ENCODE assay signal across 18 cellular contexts in the genomic region with DNA sequence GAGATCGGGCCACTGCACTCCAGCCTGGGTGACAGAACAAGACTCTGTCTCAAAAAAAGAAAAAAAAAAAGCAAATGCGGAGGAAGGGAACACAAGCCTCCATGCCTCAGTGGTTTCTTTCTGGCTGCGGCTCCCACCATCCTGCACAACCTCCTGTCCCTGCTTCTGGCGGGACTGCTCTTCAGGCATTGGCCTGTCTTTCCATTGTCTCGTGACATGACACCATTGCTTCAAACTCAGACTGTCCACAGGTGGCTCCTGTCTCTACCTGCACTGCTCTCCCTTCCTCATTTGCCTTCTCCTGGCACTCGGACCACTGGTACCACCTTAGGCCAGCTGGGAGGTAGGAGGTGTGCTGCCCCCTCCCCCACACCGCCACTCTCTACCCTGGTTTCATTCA. TPM values are rescaled to one million over a fixed set of nuclear protein-coding genes. Genes with fewer than 3 reads are reported as not detected.
DNase-seq lines count a peak whose midpoint lies in the region; ATAC-seq, FAIRE-seq and TF ChIP-seq lines count a peak whose summit lies in the region.
"Had no signal": no experiment of that assay in that cellular context is flagged by ENCODE, and none has a peak within 500 bp of the region (broad histone marks: within the 10 kb centered on the region; RNA-seq: fewer than 3 reads in every experiment).

No MANE protein-coding gene starts in this region.

- no TSS peak for BruUV-seq in K562 (replicated peaks; lab: Mats Ljungman, UMichigan)

- TF ChIP-seq CTCF in HEK293 (tag by site-specific recombination; IDR thresholded peaks at IDR 0.05), result no peak
- TF ChIP-seq CTCF in K562 (IDR thresholded peaks at IDR 0.05 in 2 of 3, conservative IDR thresholded peaks at IDR 0.05 in 1 of 3; ENCODE audit: insufficient read depth in 2 of 3, low read depth in 1 of 3, low read length in 3 of 3), result no peak
- TF ChIP-seq CTCF in neural crest cell (conservative IDR thresholded peaks at IDR 0.05), result no peak

- peak; percentile 42 for TF ChIP-seq POLR2A in K562 (conservative IDR thresholded peaks at IDR 0.05)

- no peak for TF ChIP-seq RAD21 in K562 (CRISPR knock-in tag; conservative IDR thresholded peaks at IDR 0.05 in 1 of 2, IDR thresholded peaks at IDR 0.05 in 1 of 2)

- FAIRE-seq in K562 (lab: Jason Lieb, UNC), result no peak
- FAIRE-seq: G401.6, GM12892, H1 had no signal

- H3K4me1 ChIP-seq in HEK293 (ENCODE audit: control insufficient read depth, insufficient read depth, low read length), result no peaks in the 10 kb centered on the region
- H3K4me1 ChIP-seq in K562 (replicated peaks in 1 of 2; ENCODE audit: control insufficient read depth in 2 of 2, insufficient read depth in 2 of 2, low read length in 2 of 2), result peaks cover 0 to 45% of the 10 kb centered on the region in 2 experiments; a peak in 2 of 5 replicates

- no peak for TF ChIP-seq EP300 in K562 (IDR thresholded peaks at IDR 0.05; ENCODE audit: low read length)

- DNase-seq in K562 (ENCODE audit: extremely low read depth in 1 of 4, low spot score in 3 of 4) (no peak), neural crest cell (ENCODE audit: low read depth, low spot score) (no peak), NAMALWA (ENCODE audit: low spot score) (no peak), amygdala (lab: John Stamatoyannopoulos, UW) (no peak)
- DNase-seq: C1 segment of cervical spinal cord; Calu3; CD4-positive, alpha-beta memory T cell; COR-L47; DMS153; DND-41; GM23248; H7; HCEC 1CT had no signal

- no peak overlapping the region for H3K4me3 Mint-ChIP-seq in neural crest cell
- H3K4me3 Mint-ChIP-seq: CD4-positive, alpha-beta memory T cell had no signal

- H3K36me3 ChIP-seq in HEK293 (ENCODE audit: control insufficient read depth in 2 of 2, insufficient read depth in 1 of 2, low read length in 2 of 2) (peaks cover 5 to 100% of the 10 kb centered on the region in 2 experiments; a peak in 2 of 3 replicates), K562 (ENCODE audit: control insufficient read depth, insufficient read depth, low read length) (peaks cover 98% of the 10 kb centered on the region)

- in situ Hi-C loops in K562 (cut with MboI), result no loop called here

- WGBS in K562 (ENCODE audit: insufficient coverage, low coverage, missing lambda C conversion rate), result 79% methylated on average over 7 of the region's 7 CpGs

- H3K27ac ChIP-seq in HEK293 (ENCODE audit: extremely low read depth, low read depth, low read length) (no peak overlapping the region), K562 (ENCODE audit: extremely low read depth, low read depth, low read length) (no peak overlapping the region)
- H3K27ac ChIP-seq: GM23248 had no signal

- peak overlapping the region; percentile 71 for H3K27ac Mint-ChIP-seq in neural crest cell (ENCODE audit: unreplicated experiment)
- H3K27ac Mint-ChIP-seq: CD4-positive, alpha-beta memory T cell had no signal

- no peaks in the 10 kb centered on the region for H3K9me3 ChIP-seq in HEK293 (ENCODE audit: control insufficient read depth, insufficient read depth, low read depth, low read length)
- H3K9me3 ChIP-seq in K562 (replicated peaks; ENCODE audit: control insufficient read depth, insufficient read depth, low read depth, low read length), result no peaks in the 10 kb centered on the region

- no peaks in the 10 kb centered on the region for H3K4me1 Mint-ChIP-seq in neural crest cell
- H3K4me1 Mint-ChIP-seq: CD4-positive, alpha-beta memory T cell had no signal

- POLR2A ChIA-PET in HEK293 (lab: Yijun Ruan, JAX) (no interaction called here), K562 (lab: Yijun Ruan, JAX) (interaction anchor here (0.7 to 15.7 kb wide), 6 partner anchors 7 to 69 kb away, joined by 3 to 382 read pairs (median 42); a partner anchor contains a TSS)

- H3K4me2 ChIP-seq in K562 (ENCODE audit: insufficient read depth, low read length), result no peak overlapping the region

- no peaks in the 10 kb centered on the region for H3K9me3 Mint-ChIP-seq in neural crest cell
- H3K9me3 Mint-ChIP-seq: CD4-positive, alpha-beta memory T cell had no signal

- no peaks in the 10 kb centered on the region for H3K79me2 ChIP-seq in K562 (ENCODE audit: control insufficient read depth, insufficient read depth, low read length)

- no peaks in the 10 kb centered on the region for H3K27me3 ChIP-seq in K562 (ENCODE audit: control insufficient read depth in 2 of 2, insufficient read depth in 2 of 2, low read length in 2 of 2)

- H3K27me3 Mint-ChIP-seq in neural crest cell (ENCODE audit: low read depth), result no peaks in the 10 kb centered on the region
- H3K27me3 Mint-ChIP-seq: CD4-positive, alpha-beta memory T cell had no signal

- CTCF ChIA-PET in HEK293 (lab: Yijun Ruan, JAX) (interaction anchor here (0.7 to 9.3 kb wide), 3 partner anchors 9 to 18 kb away, joined by 8 to 47 read pairs (median 8); a partner anchor contains a TSS), K562 (lab: Yijun Ruan, JAX; ENCODE audit: low intra/inter-chr PET ratio) (interaction anchor here (0.6 kb wide), 1 partner anchor 92 kb away, joined by 3 read pairs; no protein-coding TSS in a partner anchor)

- H3K9me1 ChIP-seq in K562 (ENCODE audit: control insufficient read depth, insufficient read depth, low read length), result peaks cover 9% of the 10 kb centered on the region

- H3K36me3 Mint-ChIP-seq in neural crest cell (ENCODE audit: low read depth), result peaks cover 3% of the 10 kb centered on the region

- no peak overlapping the region for H2AFZ ChIP-seq in K562 (ENCODE audit: low read depth, low read length)
- H2AFZ ChIP-seq: GM23248 had no signal

- ATAC-seq in K562, result no peak
- ATAC-seq in GM19452 (IDR thresholded peaks at IDR 0.05; ENCODE audit: unreplicated experiment), result no peak

- intact Hi-C loops in K562 (cut with micrococcal nuclease), result no loop called here

- H4K20me1 ChIP-seq in K562 (replicated peaks; ENCODE audit: control insufficient read depth, insufficient read depth, low read length), result peaks cover 57% of the 10 kb centered on the region

- H3K4me3 ChIP-seq in HEK293 (ENCODE audit: low read depth, low read length) (no peak overlapping the region), K562 (no peak overlapping the region)
- H3K4me3 ChIP-seq: GM23248 had no signal

- H3K9ac ChIP-seq in K562 (ENCODE audit: insufficient read depth in 1 of 2, low read depth in 2 of 2, low read length in 2 of 2), result peak overlapping the region in 1 of 2 experiments; percentile 10; a peak in 1 of 4 replicates
- H3K9ac ChIP-seq: GM23248 had no signal

TF ChIP-seq in HEK293, 187 proteins besides CTCF, POLR2A, EP300 and RAD21:
- no peak for TF ChIP-seq ZNF350 (tag by site-specific recombination; IDR thresholded peaks at IDR 0.05)
- TF ChIP-seq SCRT2 (tag by site-specific recombination; IDR thresholded peaks at IDR 0.05), result 0 out of 2 replicates have a peak, but pooled peaks have one; percentile 35

TF ChIP-seq in K562, 482 proteins besides CTCF, POLR2A, EP300 and RAD21 (continues in another document):
- no peak for TF ChIP-seq PHF21A (IDR thresholded peaks at IDR 0.05; ENCODE audit: borderline replicate concordance, low read depth)
- TF ChIP-seq RBM22 (IDR thresholded peaks at IDR 0.05; ENCODE audit: low read depth, low read length, poor library complexity, severe bottlenecking), result no peak
- TF ChIP-seq JUNB (CRISPR knock-in tag; conservative IDR thresholded peaks at IDR 0.05), result 0 out of 2 replicates have a peak, but pooled peaks have one; percentile 33
- TF ChIP-seq ZC3H4 (CRISPR knock-in tag; IDR thresholded peaks at IDR 0.05; ENCODE audit: borderline replicate concordance), result 0 out of 2 replicates have a peak, but pooled peaks have one; percentile 30
- no peak for TF ChIP-seq ZEB2 (IDR thresholded peaks at IDR 0.05)
- no peak for TF ChIP-seq HDAC2 (IDR thresholded peaks at IDR 0.05)
- 0 out of 2 replicates have a peak, but pooled peaks have one; percentile 16 for TF ChIP-seq ZNF707 (CRISPR knock-in tag; conservative IDR thresholded peaks at IDR 0.05)

RNA-seq across cellular contexts. Expression of a gene that starts 10.6 kb away (rescaled TPM):
- total RNA-seq in K562 (2011; cell fraction: chromatin; rRNA removed; ENCODE audit: low replicate concordance), result 103 and 226 TPM in 2 replicates
- 122 and 135 TPM in 2 replicates for total RNA-seq in K562 (2011; cell fraction: nucleolus; rRNA removed)
- total RNA-seq in K562 (2011; cell fraction: nucleoplasm; rRNA removed), result 120 and 153 TPM in 2 replicates
- 132 and 153 TPM in 2 replicates for total RNA-seq in K562 (2014; rRNA removed)
- 33.1 and 36.9 TPM in 2 replicates for total RNA-seq in K562 (2014; rRNA removed; fragmentation: Illumina TruSeq; extraction: Trizol)
- total RNA-seq in K562 (2015; rRNA removed; fragmentation: Illumina TruSeq; extraction: Trizol), result 74.6 and 75.0 TPM in 2 replicates
- total RNA-seq in K562 (2021), result 157 and 159 TPM in 2 replicates
- 64.0 and 73.1 TPM in 2 replicates for polyA plus RNA-seq in K562 (2011; rRNA removed)
- polyA plus RNA-seq in K562 (2011; cell fraction: cytosol; rRNA removed), result 74.8 and 124 TPM in 2 replicates
- 187 and 284 TPM in 2 replicates for polyA plus RNA-seq in K562 (2011; cell fraction: nucleus; rRNA removed)
- 81.6 and 118 TPM in 2 replicates for polyA plus RNA-seq in K562 (2012)
- polyA plus RNA-seq in K562 (2014; fragmentation: Illumina TruSeq; extraction: Trizol), result 53.8 and 92.1 TPM in 2 replicates
- polyA plus RNA-seq in K562 (2014; fragmentation: Nextera tagmentation; extraction: Ambion mirVana), result 1 to 10 TPM; 2.1 to 4.5 TPM
- 110 and 121 TPM in 2 replicates for polyA plus RNA-seq in K562 (2014; rRNA removed)
- polyA minus RNA-seq in K562 (2011; rRNA and poly(A)+ RNA removed), result 29.5 and 43.3 TPM in 2 replicates
- polyA minus RNA-seq in K562 (2011; cell fraction: cytosol; rRNA and poly(A)+ RNA removed), result 53.3 and 68.1 TPM in 2 replicates
- 34.9 and 45.5 TPM in 2 replicates for polyA minus RNA-seq in K562 (2011; cell fraction: nucleus; rRNA and poly(A)+ RNA removed)
- total RNA-seq in neural crest cell, result 44.1 and 49.8 TPM in 2 replicates

RNA-seq across cellular contexts. Expression of a gene that starts 19.3 kb away (rescaled TPM):
- 654 and 1,271 TPM in 2 replicates for total RNA-seq in K562 (2011; cell fraction: chromatin; rRNA removed; ENCODE audit: low replicate concordance)
- total RNA-seq in K562 (2011; cell fraction: nucleolus; rRNA removed), result 667 and 676 TPM in 2 replicates
- total RNA-seq in K562 (2011; cell fraction: nucleoplasm; rRNA removed), result 562 and 595 TPM in 2 replicates
- total RNA-seq in K562 (2014; rRNA removed), result 168 and 209 TPM in 2 replicates
- total RNA-seq in K562 (2014; rRNA removed; fragmentation: Illumina TruSeq; extraction: Trizol), result 70.7 and 93.0 TPM in 2 replicates
- 132 and 135 TPM in 2 replicates for total RNA-seq in K562 (2015; rRNA removed; fragmentation: Illumina TruSeq; extraction: Trizol)
- total RNA-seq in K562 (2021), result 182 and 188 TPM in 2 replicates
- polyA plus RNA-seq in K562 (2011; rRNA removed), result 77.5 and 115 TPM in 2 replicates
- 70.1 and 77.8 TPM in 2 replicates for polyA plus RNA-seq in K562 (2011; cell fraction: cytosol; rRNA removed)
- 984 and 1,286 TPM in 2 replicates for polyA plus RNA-seq in K562 (2011; cell fraction: nucleus; rRNA removed)
- polyA plus RNA-seq in K562 (2012), result 96.9 and 122 TPM in 2 replicates
- 112 and 123 TPM in 2 replicates for polyA plus RNA-seq in K562 (2014; fragmentation: Illumina TruSeq; extraction: Trizol)
- 10 to 100 TPM in 1 of 2 experiments, 1 to 10 TPM in 1; 3.0 to 11.5 TPM for polyA plus RNA-seq in K562 (2014; fragmentation: Nextera tagmentation; extraction: Ambion mirVana)
- 153 and 161 TPM in 2 replicates for polyA plus RNA-seq in K562 (2014; rRNA removed)
- polyA minus RNA-seq in K562 (2011; rRNA and poly(A)+ RNA removed), result 98.9 and 108 TPM in 2 replicates
- polyA minus RNA-seq in K562 (2011; cell fraction: cytosol; rRNA and poly(A)+ RNA removed), result 76.3 and 79.3 TPM in 2 replicates
- 248 and 295 TPM in 2 replicates for polyA minus RNA-seq in K562 (2011; cell fraction: nucleus; rRNA and poly(A)+ RNA removed)
- total RNA-seq in neural crest cell, result 77.0 and 77.5 TPM in 2 replicates
